ENCODE assay signal across 17 cellular contexts in the genomic region with DNA sequence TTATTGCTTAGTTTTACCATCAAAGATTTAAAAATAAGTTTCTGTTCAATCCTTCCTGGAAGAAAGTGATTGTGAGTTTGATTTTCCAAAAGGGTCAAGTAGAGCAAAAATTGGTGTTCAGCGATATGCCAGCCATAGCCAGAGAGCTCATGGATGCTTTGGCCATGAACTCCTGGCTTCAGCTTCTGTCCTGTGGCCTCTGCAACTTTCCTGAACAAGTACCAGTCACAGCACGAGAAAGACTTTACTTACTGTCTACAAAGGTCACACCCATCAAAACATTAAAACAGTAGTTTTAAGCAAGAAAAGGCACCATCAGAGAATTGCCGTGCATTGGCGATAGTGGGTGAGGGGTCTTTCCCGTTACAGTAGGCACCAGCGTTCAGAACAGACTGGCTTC.
DNase-seq lines count a peak whose midpoint lies in the region; ATAC-seq and TF ChIP-seq lines count a peak whose summit lies in the region.
"Had no signal": no experiment of that assay in that cellular context is flagged by ENCODE, and none has a peak within 500 bp of the region (broad histone marks: within the 10 kb centered on the region; RNA-seq: fewer than 3 reads in every experiment).

No MANE protein-coding gene starts in this region.

- no peak overlapping the region for H2AFZ ChIP-seq in smooth muscle cell (ENCODE audit: low read depth)

- no peaks in the 10 kb centered on the region for H3K36me3 ChIP-seq in adrenal gland (replicated peaks in 1 of 2)
- no peaks in the 10 kb centered on the region for H3K36me3 ChIP-seq in heart right ventricle
- no peaks in the 10 kb centered on the region for H3K36me3 ChIP-seq in smooth muscle cell (ENCODE audit: low read depth)

- peak overlapping the region; percentile 35 to 85 (median 84) for H3K27ac ChIP-seq in adrenal gland
- peak overlapping the region; percentile 55 to 87 (median 80) for H3K27ac ChIP-seq in heart right ventricle
- peak overlapping the region; percentile 44 for H3K27ac ChIP-seq in right cardiac atrium (ENCODE audit: low read length)
- H3K27ac ChIP-seq in smooth muscle cell (ENCODE audit: low read depth) = peak overlapping the region; percentile 84
- H3K27ac ChIP-seq: A549 had no signal

- H3F3A ChIP-seq in smooth muscle cell (ENCODE audit: low read depth) = peaks cover 22% of the 10 kb centered on the region

- H3K9me3 ChIP-seq in adrenal gland (replicated peaks in 1 of 3) (no peaks in the 10 kb centered on the region), heart right ventricle (peaks cover 0 to 10% (median 0%) of the 10 kb centered on the region in 11 donors), right cardiac atrium (ENCODE audit: control insufficient read depth, low read length) (no peaks in the 10 kb centered on the region), smooth muscle cell (replicated peaks; ENCODE audit: low read depth) (no peaks in the 10 kb centered on the region)
- H3K9me3 ChIP-seq: A549 had no signal

- peak overlapping the region; percentile 72 for H3K4me2 ChIP-seq in smooth muscle cell
- H3K4me2 ChIP-seq: A549 had no signal

- DNase-seq in adrenal gland (peak in 2 of 7 donors; percentile 42 to 57), heart right ventricle (peak in 1 of 2 donors; percentile 13), right cardiac atrium (no peak), smooth muscle cell (lab: John Stamatoyannopoulos, UW; ENCODE audit: unreplicated experiment) (no peak), nucleus accumbens (lab: John Stamatoyannopoulos, UW) (no peak), SKM-1 (lab: John Stamatoyannopoulos, UW; ENCODE audit: unreplicated experiment) (no peak), NCI-H2227 (lab: John Stamatoyannopoulos, UW; ENCODE audit: unreplicated experiment) (no peak)
- DNase-seq: CD8-positive, alpha-beta T cell; COR-L47; DMS153; DND-41; GF-D8; HCEC 1CT; HFFc6 had no signal

- 33 to 47% (median 45%) methylated on average over 6 of the region's 6 CpGs for whole genome bisulfite sequencing in adrenal gland, 4 donors
- 27 to 33% methylated on average over 6 of the region's 6 CpGs for WGBS in heart right ventricle, 2 donors
- 27% methylated on average over 6 of the region's 6 CpGs for WGBS in right cardiac atrium
- WGBS in smooth muscle cell (ENCODE audit: low lambda C conversion rate) = 38% methylated on average over 6 of the region's 6 CpGs

- H3K4me1 ChIP-seq in adrenal gland (replicated peaks in 1 of 2) (peaks cover 15 to 23% of the 10 kb centered on the region in 2 donors), heart right ventricle (peaks cover 0 to 35% (median 11%) of the 10 kb centered on the region in 9 donors), right cardiac atrium (ENCODE audit: control insufficient read depth, insufficient read depth, low read length) (peaks cover 1% of the 10 kb centered on the region), smooth muscle cell (ENCODE audit: low read depth) (peaks cover 9% of the 10 kb centered on the region)
- H3K4me1 ChIP-seq: A549 had no signal

- ATAC-seq in heart right ventricle = peak; percentile 20 to 75 (median 60)
- ATAC-seq in right cardiac atrium = peak; percentile 54 to 62
- no peak for ATAC-seq in GM21619 (IDR thresholded peaks at IDR 0.05; ENCODE audit: unreplicated experiment)
- ATAC-seq: A549; CD8-positive, alpha-beta T cell; HepG2 had no signal

- TF ChIP-seq POLR2A in adrenal gland (IDR thresholded peaks at IDR 0.05) = no peak

- no peaks in the 10 kb centered on the region for H3K27me3 ChIP-seq in adrenal gland
- H3K27me3 ChIP-seq in heart right ventricle = no peaks in the 10 kb centered on the region
- H3K27me3 ChIP-seq in right cardiac atrium (ENCODE audit: control insufficient read depth, insufficient read depth) = no peaks in the 10 kb centered on the region
- no peaks in the 10 kb centered on the region for H3K27me3 ChIP-seq in smooth muscle cell (ENCODE audit: low read depth)

- H3K79me2 ChIP-seq in smooth muscle cell (ENCODE audit: low read depth) = no peaks in the 10 kb centered on the region

- intact Hi-C loops in adrenal gland (cut with DNase I) = no loop called here
- intact Hi-C loops in heart right ventricle (cut with DNase I) = no loop called here
- intact Hi-C loops in right cardiac atrium (cut with DNase I) = no loop called here

- H3K9ac ChIP-seq in smooth muscle cell (ENCODE audit: low read depth) = peak overlapping the region; percentile 56

- TF ChIP-seq CTCF in adrenal gland (IDR thresholded peaks at IDR 0.05) = no peak
- no peak for TF ChIP-seq CTCF in heart right ventricle (IDR thresholded peaks at IDR 0.05)
- TF ChIP-seq CTCF in smooth muscle cell (IDR thresholded peaks at IDR 0.05; ENCODE audit: borderline replicate concordance, insufficient read depth, poor library complexity, severe bottlenecking) = no peak

- peak overlapping the region in 1 of 4 donors; percentile 25 for H3K4me3 ChIP-seq in adrenal gland
- peak overlapping the region in 1 of 10 donors; percentile 21 for H3K4me3 ChIP-seq in heart right ventricle
- H3K4me3 ChIP-seq in right cardiac atrium (ENCODE audit: low read length) = no peak overlapping the region
- H3K4me3 ChIP-seq in smooth muscle cell = no peak overlapping the region
- H3K4me3 ChIP-seq: A549 had no signal

- H4K20me1 ChIP-seq in smooth muscle cell (ENCODE audit: low read depth) = no peaks in the 10 kb centered on the region
